1 cellular context compared by ENCODE assay signal in genomic region chr19:3733549-3734309, GRCh38.
TF ChIP-seq lines count a peak whose summit lies in the region.

No MANE protein-coding gene starts in this region.

TF ChIP-seq in K562, 482 proteins besides CTCF, POLR2A, EP300 and RAD21 (continued from another document):
- TF ChIP-seq ZNF740 (CRISPR knock-in tag; IDR thresholded peaks at IDR 0.05) (no peak), ZNF740 (tag; IDR thresholded peaks at IDR 0.05) (no peak), TAF15 (IDR thresholded peaks at IDR 0.05; ENCODE audit: low read depth, low read length) (no peak), SP1 (CRISPR knock-in tag; IDR thresholded peaks at IDR 0.05) (no peak), ZNF644 (tag; IDR thresholded peaks at IDR 0.05; ENCODE audit: low read depth) (no peak), IRF2 (CRISPR knock-in tag; IDR thresholded peaks at IDR 0.05) (no peak), NCOR1 (IDR thresholded peaks at IDR 0.05) (peak; percentile 17; the same call in 1 of the 2 replicates), ZNF395 (CRISPR knock-in tag; IDR thresholded peaks at IDR 0.05) (no peak), E2F3 (CRISPR knock-in tag; IDR thresholded peaks at IDR 0.05) (no peak), E2F1 (CRISPR knock-in tag; IDR thresholded peaks at IDR 0.05) (no peak), SMARCB1 (IDR thresholded peaks at IDR 0.05; ENCODE audit: insufficient read length, low read depth) (no peak), ZNF655 (CRISPR knock-in tag; IDR thresholded peaks at IDR 0.05) (no peak), MAFG (tag; conservative IDR thresholded peaks at IDR 0.05) (no peak), ZSCAN32 (CRISPR knock-in tag; IDR thresholded peaks at IDR 0.05) (no peak), ARNT (IDR thresholded peaks at IDR 0.05) (peak in 1 of 2 experiments; percentile 47; a peak in 1 of 4 replicates), SOX6 (IDR thresholded peaks at IDR 0.05) (no peak), RBM14 (IDR thresholded peaks at IDR 0.05; ENCODE audit: borderline replicate concordance, insufficient read depth, low read depth, low read length) (no peak), EHMT2 (IDR thresholded peaks at IDR 0.05) (no peak), CTBP1 (IDR thresholded peaks at IDR 0.05; ENCODE audit: borderline replicate concordance) (no peak), POLR3A (IDR thresholded peaks at IDR 0.05; ENCODE audit: borderline replicate concordance, extremely low read depth, insufficient read depth, insufficient read length) (no peak), USF2 (CRISPR knock-in tag; IDR thresholded peaks at IDR 0.05) (no peak), MEF2D (tag; conservative IDR thresholded peaks at IDR 0.05; ENCODE audit: low read depth) (no peak), ZNF217 (CRISPR knock-in tag; IDR thresholded peaks at IDR 0.05) (no peak), TBP (optimal IDR thresholded peaks at IDR 0.05; ENCODE audit: low read depth, low read length) (no peak), U2AF1 (optimal IDR thresholded peaks at IDR 0.05; ENCODE audit: low read depth, low read length) (no peak), ZFP36 (IDR thresholded peaks at IDR 0.05; ENCODE audit: low read depth, low read length, partially characterized antibody) (peak; percentile 9), ZNF347 (CRISPR knock-in tag; IDR thresholded peaks at IDR 0.05; ENCODE audit: low read depth) (no peak), CAMTA2 (CRISPR knock-in tag; conservative IDR thresholded peaks at IDR 0.05) (no peak), ZNF311 (CRISPR knock-in tag; IDR thresholded peaks at IDR 0.05) (no peak), RBM34 (IDR thresholded peaks at IDR 0.05; ENCODE audit: borderline replicate concordance, insufficient read depth, low read length) (no peak), PTBP1 (IDR thresholded peaks at IDR 0.05; ENCODE audit: low read depth, low read length) (peak; percentile 100), MNT (conservative IDR thresholded peaks at IDR 0.05) (peak in 1 of 2 experiments; percentile 31; a peak in 1 of 4 replicates), ERF (CRISPR knock-in tag; IDR thresholded peaks at IDR 0.05) (no peak), ETV1 (tag; conservative IDR thresholded peaks at IDR 0.05; ENCODE audit: low read depth) (peak; percentile 76), NR2C2 (CRISPR knock-in tag; IDR thresholded peaks at IDR 0.05) (no peak), NR2C2 (tag; IDR thresholded peaks at IDR 0.05) (no peak), ZNF512 (tag; IDR thresholded peaks at IDR 0.05) (no peak), NFYB (IDR thresholded peaks at IDR 0.05; ENCODE audit: extremely low read depth, insufficient read length) (no peak), EGR1 (conservative IDR thresholded peaks at IDR 0.05) (no peak), ZNF830 (CRISPR knock-in tag; IDR thresholded peaks at IDR 0.05) (no peak), MYNN (IDR thresholded peaks at IDR 0.05) (no peak), MYNN (CRISPR knock-in tag; IDR thresholded peaks at IDR 0.05) (no peak), ZNF274 (IDR thresholded peaks at IDR 0.05; ENCODE audit: borderline replicate concordance, low read depth, low read length) (no peak), HMGN3 (IDR thresholded peaks at IDR 0.05; ENCODE audit: borderline replicate concordance, extremely low read depth, insufficient read length, low read depth, low read length) (no peak), PHF21A (IDR thresholded peaks at IDR 0.05; ENCODE audit: borderline replicate concordance, low read depth) (peak; percentile 81), GABPB1 (CRISPR knock-in tag; IDR thresholded peaks at IDR 0.05) (no peak), ETV5 (CRISPR knock-in tag; IDR thresholded peaks at IDR 0.05; ENCODE audit: low read depth) (0 out of 2 replicates have a peak, but pooled peaks have one; percentile 42), SPI1 (IDR thresholded peaks at IDR 0.05; ENCODE audit: borderline replicate concordance, low read depth, low read length) (peak; percentile 87), ZNF253 (CRISPR knock-in tag; conservative IDR thresholded peaks at IDR 0.05) (no peak), SIRT6 (IDR thresholded peaks at IDR 0.05; ENCODE audit: low read depth, low read length) (no peak), ZC3H4 (CRISPR knock-in tag; IDR thresholded peaks at IDR 0.05; ENCODE audit: borderline replicate concordance) (no peak)
TF ChIP-seq in K562: peak in this region for 34.
